In the genomic region with DNA sequence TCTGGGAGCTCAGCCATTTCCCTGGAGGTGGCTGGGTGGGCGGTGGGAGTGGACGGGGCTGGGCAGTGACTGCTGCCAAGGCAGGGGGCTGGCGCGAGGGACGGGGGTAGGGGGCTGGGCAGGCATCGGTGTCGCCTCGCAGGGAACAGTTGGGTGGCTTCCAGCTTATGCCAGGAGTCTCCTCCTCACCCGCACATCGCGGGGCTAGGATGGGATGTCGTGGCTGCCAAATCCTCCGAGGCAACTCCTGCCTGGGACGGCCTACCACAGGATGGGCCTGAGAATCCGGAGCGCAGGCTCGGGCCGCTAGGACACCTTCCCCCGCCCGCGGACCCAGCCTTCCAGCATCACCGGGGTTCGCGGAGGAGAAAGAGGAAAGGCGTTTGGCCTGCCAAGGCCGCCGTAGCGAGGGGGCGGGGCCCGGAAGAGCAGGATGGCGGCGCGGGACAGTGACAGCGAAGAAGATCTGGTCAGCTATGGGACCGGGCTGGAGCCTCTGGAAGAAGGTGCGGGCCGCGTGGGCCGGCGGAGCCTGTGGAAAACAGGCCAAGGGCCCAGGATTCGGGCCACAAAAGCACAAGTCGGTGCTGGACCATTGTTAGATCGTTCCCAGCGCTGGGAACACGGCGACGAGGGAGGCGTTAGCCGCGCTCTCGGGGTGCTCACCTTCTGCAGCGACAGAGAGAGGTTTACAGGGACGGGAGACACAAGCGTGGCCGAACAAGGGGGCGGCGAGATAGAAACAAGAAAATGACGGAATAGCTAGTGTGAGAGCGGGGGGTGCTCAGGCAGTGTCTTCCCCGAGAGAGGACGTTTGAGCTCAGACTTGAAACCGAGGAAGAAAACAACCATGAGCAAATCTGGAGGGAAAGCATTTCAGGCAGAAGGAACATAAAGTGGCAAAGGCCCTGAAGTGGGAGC, we compare ENCODE assay signal across 1 cellular context.
A peak's percentile ranks its signal among the peaks of the same experiment; 100 is the strongest.
TF ChIP-seq lines count a peak whose summit lies in the region.

A gene with protein sequence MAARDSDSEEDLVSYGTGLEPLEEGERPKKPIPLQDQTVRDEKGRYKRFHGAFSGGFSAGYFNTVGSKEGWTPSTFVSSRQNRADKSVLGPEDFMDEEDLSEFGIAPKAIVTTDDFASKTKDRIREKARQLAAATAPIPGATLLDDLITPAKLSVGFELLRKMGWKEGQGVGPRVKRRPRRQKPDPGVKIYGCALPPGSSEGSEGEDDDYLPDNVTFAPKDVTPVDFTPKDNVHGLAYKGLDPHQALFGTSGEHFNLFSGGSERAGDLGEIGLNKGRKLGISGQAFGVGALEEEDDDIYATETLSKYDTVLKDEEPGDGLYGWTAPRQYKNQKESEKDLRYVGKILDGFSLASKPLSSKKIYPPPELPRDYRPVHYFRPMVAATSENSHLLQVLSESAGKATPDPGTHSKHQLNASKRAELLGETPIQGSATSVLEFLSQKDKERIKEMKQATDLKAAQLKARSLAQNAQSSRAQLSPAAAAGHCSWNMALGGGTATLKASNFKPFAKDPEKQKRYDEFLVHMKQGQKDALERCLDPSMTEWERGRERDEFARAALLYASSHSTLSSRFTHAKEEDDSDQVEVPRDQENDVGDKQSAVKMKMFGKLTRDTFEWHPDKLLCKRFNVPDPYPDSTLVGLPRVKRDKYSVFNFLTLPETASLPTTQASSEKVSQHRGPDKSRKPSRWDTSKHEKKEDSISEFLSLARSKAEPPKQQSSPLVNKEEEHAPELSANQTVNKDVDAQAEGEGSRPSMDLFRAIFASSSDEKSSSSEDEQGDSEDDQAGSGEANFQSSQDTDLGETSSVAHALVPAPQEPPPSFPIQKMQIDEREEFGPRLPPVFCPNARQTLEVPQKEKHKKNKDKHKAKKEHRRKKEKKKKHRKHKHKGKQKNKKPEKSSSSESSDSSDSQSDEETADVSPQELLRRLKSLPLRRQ (plus strand): TSS at position 421 of the 921 bp plus-strand sequence. CDS start 13 bp downstream, at position 434.

TF ChIP-seq in WTC11, 78 proteins besides CTCF, POLR2A, EP300 and RAD21 (continued from another document):
- TF ChIP-seq, protein P1, sequence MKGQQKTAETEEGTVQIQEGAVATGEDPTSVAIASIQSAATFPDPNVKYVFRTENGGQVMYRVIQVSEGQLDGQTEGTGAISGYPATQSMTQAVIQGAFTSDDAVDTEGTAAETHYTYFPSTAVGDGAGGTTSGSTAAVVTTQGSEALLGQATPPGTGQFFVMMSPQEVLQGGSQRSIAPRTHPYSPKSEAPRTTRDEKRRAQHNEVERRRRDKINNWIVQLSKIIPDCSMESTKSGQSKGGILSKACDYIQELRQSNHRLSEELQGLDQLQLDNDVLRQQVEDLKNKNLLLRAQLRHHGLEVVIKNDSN (CRISPR knock-in tag; IDR thresholded peaks at IDR 0.05): no peak
- TF ChIP-seq, protein P2, sequence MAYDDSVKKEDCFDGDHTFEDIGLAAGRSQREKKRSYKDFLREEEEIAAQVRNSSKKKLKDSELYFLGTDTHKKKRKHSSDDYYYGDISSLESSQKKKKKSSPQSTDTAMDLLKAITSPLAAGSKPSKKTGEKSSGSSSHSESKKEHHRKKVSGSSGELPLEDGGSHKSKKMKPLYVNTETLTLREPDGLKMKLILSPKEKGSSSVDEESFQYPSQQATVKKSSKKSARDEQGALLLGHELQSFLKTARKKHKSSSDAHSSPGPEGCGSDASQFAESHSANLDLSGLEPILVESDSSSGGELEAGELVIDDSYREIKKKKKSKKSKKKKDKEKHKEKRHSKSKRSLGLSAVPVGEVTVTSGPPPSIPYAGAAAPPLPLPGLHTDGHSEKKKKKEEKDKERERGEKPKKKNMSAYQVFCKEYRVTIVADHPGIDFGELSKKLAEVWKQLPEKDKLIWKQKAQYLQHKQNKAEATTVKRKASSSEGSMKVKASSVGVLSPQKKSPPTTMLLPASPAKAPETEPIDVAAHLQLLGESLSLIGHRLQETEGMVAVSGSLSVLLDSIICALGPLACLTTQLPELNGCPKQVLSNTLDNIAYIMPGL (CRISPR knock-in tag; IDR thresholded peaks at IDR 0.05): 0 out of 2 replicates have a peak, but pooled peaks have one; percentile 19
- no peak for TF ChIP-seq ZNF671 (CRISPR knock-in tag; IDR thresholded peaks at IDR 0.05)
